In genomic region chr1:229975047-229975446, GRCh38 we compare ENCODE assay signal across 11 cellular contexts.
"Had no signal": no experiment of that assay in that cellular context is flagged by ENCODE, and none has a peak within 500 bp of the region (broad histone marks: within the 10 kb centered on the region; RNA-seq: fewer than 3 reads in every experiment).

No MANE protein-coding gene starts in this region.

- ATAC-seq: GM23338, HCT116 had no signal

- H3K27ac ChIP-seq: GM23248 had no signal

- H3K9ac ChIP-seq: GM23248 had no signal

- H3K4me1 ChIP-seq: HAP-1 had no signal

- H2AFZ ChIP-seq: GM23248, GM23338 had no signal

- FAIRE-seq: H1, H54 had no signal

- H3K4me2 ChIP-seq: GM23338 had no signal

- DNase-seq: GM23248, GOT3, H7, H9, HCEC 1CT, HFFc6 had no signal

- H3K36me3 ChIP-seq: HAP-1 had no signal

- H3K4me3 ChIP-seq: GM23248, GM23338, HAP-1 had no signal
